In genomic region chr6:158548418-158549161, GRCh38 we compare ENCODE assay signal across 19 cellular contexts. TPM values are rescaled to one million over a fixed set of nuclear protein-coding genes. Genes with fewer than 3 reads are reported as not detected.
DNase-seq lines count a peak whose midpoint lies in the region; ATAC-seq lines count a peak whose summit lies in the region.
"Had no signal": no experiment of that assay in that cellular context is flagged by ENCODE, and none has a peak within 500 bp of the region (broad histone marks: within the 10 kb centered on the region; RNA-seq: fewer than 3 reads in every experiment).

No MANE protein-coding gene starts in this region.

- H3K9ac ChIP-seq in iPS-20b (ENCODE audit: low read depth, low read length), result peak overlapping the region; percentile 61; the same call in 1 of the 2 replicates

- DNase-seq in DMS153 treated with DMSO at 0.1 percent for 48 hours (lab: John Stamatoyannopoulos, UW; ENCODE audit: unreplicated experiment) (peak; percentile 82), NCI-H1105 treated with DMSO at 0.1 percent for 48 hours (lab: John Stamatoyannopoulos, UW) (peak; percentile 88), NCI-H748 (lab: John Stamatoyannopoulos, UW; ENCODE audit: unreplicated experiment) (peak; percentile 92), MV-4-11 (lab: John Stamatoyannopoulos, UW) (no peak), NCI-H526 treated with DMSO at 0.1 percent for 48 hours (lab: John Stamatoyannopoulos, UW) (no peak)
- no peak for DNase-seq in NK-92 treated with Interleukin-12 subunit alpha and Interleukin-12 subunit beta, amount 100 ng/mL, for 24 hours (lab: John Stamatoyannopoulos, UW)
- DNase-seq: activated CD4-positive, alpha-beta T cell treated with anti-CD3 and anti-CD28 coated beads, Interleukin-2, amount 50 U/mL, for 4 hours; endodermal cell; hypothalamus; KBM-7; NCI-H1694; OCI-M1; stimulated activated naive CD8-positive, alpha-beta T cell treated with anti-CD3 and anti-CD28 coated beads, Interleukin-15, amount 100 ng/mL, for 72 hours had no signal

- H3K4me1 ChIP-seq in iPS-20b (ENCODE audit: insufficient read depth, low read length), result peaks cover 14% of the 10 kb centered on the region
- H3K4me1 ChIP-seq: prostate gland, SJSA1, vagina had no signal

- no peaks in the 10 kb centered on the region for H3K27me3 ChIP-seq in iPS-20b (ENCODE audit: insufficient read depth, low read length)
- H3K27me3 ChIP-seq: SJSA1, vagina had no signal

- H3K27ac ChIP-seq in iPS-20b (ENCODE audit: low read length), result peak overlapping the region; percentile 35
- H3K27ac ChIP-seq: prostate gland, SJSA1, vagina had no signal

- H3K9me3 ChIP-seq in iPS-20b (ENCODE audit: insufficient read depth, low read depth, low read length), result no peaks in the 10 kb centered on the region
- H3K9me3 ChIP-seq: prostate gland, SJSA1, vagina had no signal

- H3K9me3 Mint-ChIP-seq in activated T-helper 17 cell treated with anti-CD3 and anti-CD28 coated beads, Interleukin-2, amount 50 U/mL, for 72 hours, result no peaks in the 10 kb centered on the region
- H3K9me3 Mint-ChIP-seq: endodermal cell; stimulated activated naive CD8-positive, alpha-beta T cell treated with anti-CD3 and anti-CD28 coated beads, Interleukin-15, amount 100 ng/mL, for 72 hours had no signal

- no peaks in the 10 kb centered on the region for H3K36me3 ChIP-seq in iPS-20b (ENCODE audit: insufficient read depth, low read depth, low read length)
- H3K36me3 ChIP-seq: prostate gland, SJSA1, vagina had no signal

- no peak overlapping the region for H3K27ac Mint-ChIP-seq in activated T-helper 17 cell treated with anti-CD3 and anti-CD28 coated beads, Interleukin-2, amount 50 U/mL, for 72 hours
- H3K27ac Mint-ChIP-seq: endodermal cell; stimulated activated naive CD8-positive, alpha-beta T cell treated with anti-CD3 and anti-CD28 coated beads, Interleukin-15, amount 100 ng/mL, for 72 hours had no signal

- H3K27me3 Mint-ChIP-seq in activated T-helper 17 cell treated with anti-CD3 and anti-CD28 coated beads, Interleukin-2, amount 50 U/mL, for 72 hours, result peaks cover 9% of the 10 kb centered on the region

- no peak for ATAC-seq in activated T-helper 17 cell treated with anti-CD3 and anti-CD28 coated beads, Interleukin-2, amount 50 U/mL, for 72 hours (replicated peaks)
- ATAC-seq: left lobe of liver; stimulated activated naive CD8-positive, alpha-beta T cell treated with anti-CD3 and anti-CD28 coated beads, Interleukin-15, amount 100 ng/mL, for 72 hours had no signal

- H3K4me3 Mint-ChIP-seq in activated T-helper 17 cell treated with anti-CD3 and anti-CD28 coated beads, Interleukin-2, amount 50 U/mL, for 72 hours, result no peak overlapping the region
- H3K4me3 Mint-ChIP-seq: endodermal cell; stimulated activated naive CD8-positive, alpha-beta T cell treated with anti-CD3 and anti-CD28 coated beads, Interleukin-15, amount 100 ng/mL, for 72 hours had no signal

- no peaks in the 10 kb centered on the region for H3K36me3 Mint-ChIP-seq in activated T-helper 17 cell treated with anti-CD3 and anti-CD28 coated beads, Interleukin-2, amount 50 U/mL, for 72 hours (ENCODE audit: low read depth)

- H3K4me3 ChIP-seq in iPS-20b (ENCODE audit: low read length), result peak overlapping the region; percentile 30; the same call in 1 of the 2 replicates
- H3K4me3 ChIP-seq: prostate gland, SJSA1, vagina had no signal

- peaks cover 9% of the 10 kb centered on the region for H3K4me1 Mint-ChIP-seq in activated T-helper 17 cell treated with anti-CD3 and anti-CD28 coated beads, Interleukin-2, amount 50 U/mL, for 72 hours
- H3K4me1 Mint-ChIP-seq: stimulated activated naive CD8-positive, alpha-beta T cell treated with anti-CD3 and anti-CD28 coated beads, Interleukin-15, amount 100 ng/mL, for 72 hours had no signal

RNA-seq across cellular contexts. Expression of gene TMEM181, which starts 11.3 kb away (rescaled TPM):
- 10 to 100 TPM; 11.8 to 16.4 TPM for total RNA-seq in activated T-helper 17 cell treated with anti-CD3 and anti-CD28 coated beads, Interleukin-2, amount 50 U/mL, for 72 hours

Comparison
In these comparisons a context has a peak if more than half of its experiments do, and no peak if none do; other contexts are left out.
1. DNase-seq: peak in DMS153 treated with DMSO at 0.1 percent for 48 hours (single experiment), NCI-H1105 treated with DMSO at 0.1 percent for 48 hours (single experiment) and NCI-H748 (single experiment); none in NK-92 treated with Interleukin-12 subunit alpha and Interleukin-12 subunit beta, amount 100 ng/mL, for 24 hours (single experiment), MV-4-11 (single experiment) and NCI-H526 treated with DMSO at 0.1 percent for 48 hours (single experiment).